Comparison of ENCODE assay signal across 8 cellular contexts in the genomic region with DNA sequence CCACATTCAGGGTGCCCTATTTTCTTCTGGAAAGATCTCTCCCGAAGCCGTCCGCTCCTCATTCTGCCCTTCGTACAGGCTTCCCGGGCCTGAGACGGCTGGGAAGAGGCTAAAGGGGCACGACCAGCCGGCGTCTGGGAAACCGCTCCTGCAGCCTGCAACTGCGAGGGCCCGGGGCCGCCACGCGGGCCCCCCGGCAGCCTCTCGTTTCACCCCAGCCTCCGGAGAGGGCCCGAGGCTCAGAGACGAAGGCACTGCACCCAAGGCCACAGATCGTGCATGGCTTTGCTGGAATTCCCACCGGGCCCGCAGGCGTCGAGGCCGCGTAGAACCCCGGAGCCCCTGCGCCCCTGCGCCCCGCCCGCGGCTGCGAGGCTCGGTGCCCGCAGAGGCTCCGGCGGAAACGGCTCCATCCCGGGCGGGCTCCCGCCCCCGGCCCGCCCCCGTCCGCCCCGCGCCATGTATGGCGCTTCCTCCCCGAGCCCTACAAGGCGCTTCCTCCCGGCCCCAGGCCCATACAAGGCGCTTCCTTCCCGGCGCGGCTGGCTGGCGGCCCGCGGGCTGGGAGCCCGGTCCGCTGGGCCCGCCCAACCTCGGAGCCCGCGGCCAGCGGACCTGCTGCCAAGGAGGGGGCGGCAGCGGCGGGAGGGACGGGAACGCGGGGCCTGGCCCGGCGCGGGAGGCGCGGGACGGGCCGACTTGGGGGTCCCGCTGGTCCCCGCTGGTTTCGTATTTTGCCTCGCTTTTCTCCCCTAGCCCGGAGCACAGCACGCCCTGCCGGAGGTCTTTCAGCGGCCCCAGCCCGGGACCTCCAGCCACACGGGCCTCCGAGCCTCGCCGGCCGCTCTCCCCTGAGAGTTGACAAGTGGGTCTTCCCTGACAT. TPM values are rescaled to one million over a fixed set of nuclear protein-coding genes. Genes with fewer than 3 reads are reported as not detected.
A peak's percentile ranks its signal among the peaks of the same experiment; 100 is the strongest.
DNase-seq lines count a peak whose midpoint lies in the region; ATAC-seq and TF ChIP-seq lines count a peak whose summit lies in the region.

No MANE protein-coding gene starts in this region.

- TSS peak; percentile 80 for BruUV-seq in PC-9 (replicated peaks; lab: Mats Ljungman, UMichigan)

- H3K27me3 Mint-ChIP-seq in activated T-helper 1 cell treated with anti-CD3 and anti-CD28 coated beads, Interleukin-12 subunit alpha, Interleukin-12 subunit beta, Interleukin-2, Interleukin-4 antibody, amounts not matched to agents 30 ng/mL and 10 ng/mL and 1 ng/mL, durations not matched to agents 14 hours and 24 hours and 36 hours (ENCODE audit: insufficient read depth): peaks cover 34% of the 10 kb centered on the region
- peaks cover 3 to 17% (median 15%) of the 10 kb centered on the region in 5 donors for H3K27me3 Mint-ChIP-seq in naive thymus-derived CD8-positive, alpha-beta T cell
- H3K27me3 Mint-ChIP-seq in stimulated activated memory B cell treated with anti-CD40 and anti-IgM and Interleukin-4, amounts not matched to agents 10 μg/mL and 1 μg/mL and 100 μg/mL, for 72 hours: peaks cover 56% of the 10 kb centered on the region

- CTCF ChIA-PET in PC-9 (lab: Charles Lee): interaction anchor here (0.9 kb wide), 1 partner anchor 42 kb away, joined by 4 read pairs; no protein-coding TSS in a partner anchor

- POLR2A ChIA-PET in PC-9 (lab: Charles Lee; ENCODE audit: unreplicated experiment): no interaction called here
- POLR2A ChIA-PET in naive thymus-derived CD8-positive, alpha-beta T cell (lab: Charles Lee): interaction anchor here (0.8 to 2.6 kb wide), 5 partner anchors 10 to 140 kb away, joined by 3 to 21 read pairs (median 4); partner anchors contain the start of genes EGR1 and ETF1

- intact Hi-C loops in PC-9 (cut with micrococcal nuclease; ENCODE audit: unreplicated experiment): no loop called here
- intact Hi-C loops in activated T-helper 1 cell treated with anti-CD3 and anti-CD28 coated beads, Interleukin-12 subunit alpha, Interleukin-12 subunit beta, Interleukin-2, Interleukin-4 antibody, amounts not matched to agents 30 ng/mL and 10 ng/mL and 1 ng/mL, durations not matched to agents 14 hours and 24 hours and 36 hours (cut with micrococcal nuclease): loop anchor here (1.0 to 2.0 kb wide), 8 partner anchors 9 to 313 kb away; partner anchors contain the start of genes BRD8, CDC23, EGR1 and ETF1

- H3K36me3 Mint-ChIP-seq in activated T-helper 1 cell treated with anti-CD3 and anti-CD28 coated beads, Interleukin-12 subunit alpha, Interleukin-12 subunit beta, Interleukin-2, Interleukin-4 antibody, amounts not matched to agents 30 ng/mL and 10 ng/mL and 1 ng/mL, durations not matched to agents 14 hours and 24 hours and 36 hours (ENCODE audit: low read depth): no peaks in the 10 kb centered on the region
- H3K36me3 Mint-ChIP-seq in naive thymus-derived CD8-positive, alpha-beta T cell: no peaks in the 10 kb centered on the region
- no peaks in the 10 kb centered on the region for H3K36me3 Mint-ChIP-seq in stimulated activated memory B cell treated with anti-CD40 and anti-IgM and Interleukin-4, amounts not matched to agents 10 μg/mL and 1 μg/mL and 100 μg/mL, for 72 hours

- H3K27ac ChIP-seq in PC-9 (no peak overlapping the region), fibroblast of lung (ENCODE audit: insufficient read depth, low read length) (peak overlapping the region; percentile 77)

- H3K4me3 ChIP-seq in PC-9 (peak overlapping the region; percentile 54), fibroblast of lung (replicated peaks in 1 of 4; ENCODE audit: control extremely low read depth in 1 of 4, insufficient read depth in 1 of 4, low read depth in 3 of 4, low read length in 4 of 4) (peak overlapping the region; percentile 45 to 66 (median 56))

- no peaks in the 10 kb centered on the region for H3K9me2 ChIP-seq in PC-9 (ENCODE audit: insufficient read depth)

- H3K4me2 ChIP-seq in PC-9: peak overlapping the region; percentile 81
- peak overlapping the region; percentile 93 for H3K4me2 ChIP-seq in fibroblast of lung (ENCODE audit: extremely low read depth, insufficient read depth, low read length)

- peak overlapping the region; percentile 68 for H3K27ac Mint-ChIP-seq in activated T-helper 1 cell treated with anti-CD3 and anti-CD28 coated beads, Interleukin-12 subunit alpha, Interleukin-12 subunit beta, Interleukin-2, Interleukin-4 antibody, amounts not matched to agents 30 ng/mL and 10 ng/mL and 1 ng/mL, durations not matched to agents 14 hours and 24 hours and 36 hours
- H3K27ac Mint-ChIP-seq in naive thymus-derived CD8-positive, alpha-beta T cell: peak overlapping the region in 6 of 10 donors; percentile 61 to 95 (median 84)
- H3K27ac Mint-ChIP-seq in stimulated activated memory B cell treated with anti-CD40 and anti-IgM and Interleukin-4, amounts not matched to agents 10 μg/mL and 1 μg/mL and 100 μg/mL, for 72 hours: no peak overlapping the region

- H3K4me1 Mint-ChIP-seq in activated T-helper 1 cell treated with anti-CD3 and anti-CD28 coated beads, Interleukin-12 subunit alpha, Interleukin-12 subunit beta, Interleukin-2, Interleukin-4 antibody, amounts not matched to agents 30 ng/mL and 10 ng/mL and 1 ng/mL, durations not matched to agents 14 hours and 24 hours and 36 hours (ENCODE audit: low read depth): peaks cover 8% of the 10 kb centered on the region
- peaks cover 5 to 16% (median 14%) of the 10 kb centered on the region in 4 donors for H3K4me1 Mint-ChIP-seq in naive thymus-derived CD8-positive, alpha-beta T cell
- peaks cover 17% of the 10 kb centered on the region for H3K4me1 Mint-ChIP-seq in stimulated activated memory B cell treated with anti-CD40 and anti-IgM and Interleukin-4, amounts not matched to agents 10 μg/mL and 1 μg/mL and 100 μg/mL, for 72 hours

- DNase-seq in COLO829 (ENCODE audit: low spot score): peak; percentile 51
- peak; percentile 71 for DNase-seq in HT1080 (ENCODE audit: low read depth)
- DNase-seq in PC-9: peak; percentile 61 to 82
- DNase-seq in activated T-helper 1 cell treated with anti-CD3 and anti-CD28 coated beads, Interleukin-12 subunit alpha, Interleukin-12 subunit beta, Interleukin-2, Interleukin-4 antibody, amounts not matched to agents 30 ng/mL and 10 ng/mL and 1 ng/mL, durations not matched to agents 14 hours and 24 hours and 36 hours (ENCODE audit: low spot score): peak; percentile 83
- DNase-seq in fibroblast of lung (ENCODE audit: low read depth in 2 of 2): peak; percentile 90 to 93
- DNase-seq in naive thymus-derived CD8-positive, alpha-beta T cell: peak; percentile 72 to 92 (median 82)

- no peak for TF ChIP-seq CTCF in PC-9 (conservative IDR thresholded peaks at IDR 0.05)
- no peak for TF ChIP-seq CTCF in fibroblast of lung (conservative IDR thresholded peaks at IDR 0.05 in 1 of 2, IDR thresholded peaks at IDR 0.05 in 1 of 2; ENCODE audit: low read depth in 1 of 2, low read length in 2 of 2)

- 0 out of 2 replicates have a peak, but pooled peaks cover 7% of the 10 kb centered on the region for H3K4me1 ChIP-seq in PC-9 (replicated peaks; ENCODE audit: insufficient read depth)
- peaks cover 10% of the 10 kb centered on the region for H3K4me1 ChIP-seq in fibroblast of lung (ENCODE audit: control insufficient read depth, extremely low read depth, insufficient read depth, low read length)

- H3K79me2 ChIP-seq in PC-9 (ENCODE audit: low read depth) (no peaks in the 10 kb centered on the region), fibroblast of lung (ENCODE audit: control insufficient read depth, insufficient read depth, low read length) (no peaks in the 10 kb centered on the region)

- ATAC-seq in GM21381 (IDR thresholded peaks at IDR 0.05; ENCODE audit: unreplicated experiment): peak; percentile 97
- peak; percentile 97 to 98 for ATAC-seq in naive thymus-derived CD8-positive, alpha-beta T cell
- ATAC-seq in stimulated activated memory B cell treated with anti-CD40 and anti-IgM and Interleukin-4, amounts not matched to agents 10 μg/mL and 1 μg/mL and 100 μg/mL, for 72 hours: peak; percentile 99

- no peaks in the 10 kb centered on the region; the same call in 1 of the 2 replicates for H3F3A ChIP-seq in PC-9 (ENCODE audit: insufficient read depth, low read depth)

- H4K20me1 ChIP-seq in PC-9 (ENCODE audit: insufficient read depth) (no peaks in the 10 kb centered on the region), fibroblast of lung (ENCODE audit: control insufficient read depth, extremely low read depth, insufficient read depth, low read length) (no peaks in the 10 kb centered on the region)

- H3K9me3 ChIP-seq in PC-9 (ENCODE audit: insufficient read depth, low read depth) (no peaks in the 10 kb centered on the region), fibroblast of lung (ENCODE audit: control insufficient read depth, insufficient read depth, low read depth, low read length) (no peaks in the 10 kb centered on the region)

- H3K36me3 ChIP-seq in PC-9 (ENCODE audit: low read depth): no peaks in the 10 kb centered on the region
- H3K36me3 ChIP-seq in fibroblast of lung (ENCODE audit: control insufficient read depth, insufficient read depth, low read length): no peaks in the 10 kb centered on the region

- H2AFZ ChIP-seq in PC-9: peak overlapping the region; percentile 88
- H2AFZ ChIP-seq in fibroblast of lung (ENCODE audit: low read length): peak overlapping the region; percentile 60

- H3K9ac ChIP-seq in fibroblast of lung (ENCODE audit: insufficient read depth, low read length): peak overlapping the region; percentile 74

- peak overlapping the region; percentile 89 for H3K4me3 Mint-ChIP-seq in activated T-helper 1 cell treated with anti-CD3 and anti-CD28 coated beads, Interleukin-12 subunit alpha, Interleukin-12 subunit beta, Interleukin-2, Interleukin-4 antibody, amounts not matched to agents 30 ng/mL and 10 ng/mL and 1 ng/mL, durations not matched to agents 14 hours and 24 hours and 36 hours
- H3K4me3 Mint-ChIP-seq in naive thymus-derived CD8-positive, alpha-beta T cell: peak overlapping the region; percentile 84 to 98 (median 93)
- H3K4me3 Mint-ChIP-seq in stimulated activated memory B cell treated with anti-CD40 and anti-IgM and Interleukin-4, amounts not matched to agents 10 μg/mL and 1 μg/mL and 100 μg/mL, for 72 hours: peak overlapping the region; percentile 91

- no peaks in the 10 kb centered on the region for H3K9me3 Mint-ChIP-seq in activated T-helper 1 cell treated with anti-CD3 and anti-CD28 coated beads, Interleukin-12 subunit alpha, Interleukin-12 subunit beta, Interleukin-2, Interleukin-4 antibody, amounts not matched to agents 30 ng/mL and 10 ng/mL and 1 ng/mL, durations not matched to agents 14 hours and 24 hours and 36 hours
- H3K9me3 Mint-ChIP-seq in naive thymus-derived CD8-positive, alpha-beta T cell: no peaks in the 10 kb centered on the region
- no peaks in the 10 kb centered on the region for H3K9me3 Mint-ChIP-seq in stimulated activated memory B cell treated with anti-CD40 and anti-IgM and Interleukin-4, amounts not matched to agents 10 μg/mL and 1 μg/mL and 100 μg/mL, for 72 hours

- H3K27me3 ChIP-seq in PC-9 (ENCODE audit: insufficient read depth, low read depth) (peaks cover 32% of the 10 kb centered on the region), fibroblast of lung (ENCODE audit: control insufficient read depth, insufficient read depth, low read length) (no peaks in the 10 kb centered on the region)

RNA-seq across cellular contexts. Expression of gene EGR1, which starts 26.6 kb away (rescaled TPM):
- 0.60 and 0.64 TPM in 2 replicates for total RNA-seq in HT1080 (2014; rRNA removed; shearing (Covaris generic))
- 3.3 and 3.7 TPM in 2 replicates for polyA plus RNA-seq in HT1080 (2015; cell fraction: cytosol; rRNA removed)
- polyA plus RNA-seq in HT1080 (2015; cell fraction: nucleus; rRNA removed): 2.2 and 4.1 TPM in 2 replicates
- total RNA-seq in PC-9 (2021): 24.7 and 31.0 TPM in 2 replicates
- 42.8 and 43.0 TPM in 2 replicates for total RNA-seq in activated T-helper 1 cell treated with anti-CD3 and anti-CD28 coated beads, Interleukin-12 subunit alpha, Interleukin-12 subunit beta, Interleukin-2, Interleukin-4 antibody, amounts not matched to agents 30 ng/mL and 10 ng/mL and 1 ng/mL, durations not matched to agents 14 hours and 24 hours and 36 hours
- 7.2 and 8.8 TPM in 2 replicates for total RNA-seq in fibroblast of lung
- 5.8 and 50.9 TPM in 2 replicates for polyA plus RNA-seq in fibroblast of lung
- 30.1 and 144 TPM in 2 replicates for polyA plus RNA-seq in fibroblast of lung (2012)
- polyA minus RNA-seq in fibroblast of lung (ENCODE audit: low replicate concordance): 49.5 and 146 TPM in 2 replicates
- total RNA-seq in naive thymus-derived CD8-positive, alpha-beta T cell: 1 to 10 TPM; 1.8 to 2.2 TPM
- polyA plus RNA-seq in naive thymus-derived CD8-positive, alpha-beta T cell: under 1 TPM in 2 of 3 donors, not detected in 1; 0.36 to 0.66 TPM

RNA-seq across cellular contexts. Expression of gene ETF1, which starts 51.1 kb away (rescaled TPM):
- total RNA-seq in HT1080 (2014; rRNA removed; shearing (Covaris generic)): 188 and 191 TPM in 2 replicates
- 144 and 161 TPM in 2 replicates for polyA plus RNA-seq in HT1080 (2015; cell fraction: cytosol; rRNA removed)
- polyA plus RNA-seq in HT1080 (2015; cell fraction: nucleus; rRNA removed): 100 and 114 TPM in 2 replicates
- total RNA-seq in PC-9 (2021): 61.8 and 84.9 TPM in 2 replicates
- total RNA-seq in activated T-helper 1 cell treated with anti-CD3 and anti-CD28 coated beads, Interleukin-12 subunit alpha, Interleukin-12 subunit beta, Interleukin-2, Interleukin-4 antibody, amounts not matched to agents 30 ng/mL and 10 ng/mL and 1 ng/mL, durations not matched to agents 14 hours and 24 hours and 36 hours: 201 and 219 TPM in 2 replicates
- 117 and 118 TPM in 2 replicates for total RNA-seq in fibroblast of lung
- 94.0 and 103 TPM in 2 replicates for polyA plus RNA-seq in fibroblast of lung
- 83.5 and 97.2 TPM in 2 replicates for polyA plus RNA-seq in fibroblast of lung (2012)
- 9.8 and 13.2 TPM in 2 replicates for polyA minus RNA-seq in fibroblast of lung (ENCODE audit: low replicate concordance)
- total RNA-seq in naive thymus-derived CD8-positive, alpha-beta T cell: 10 to 100 TPM; 43.4 to 49.0 TPM
- polyA plus RNA-seq in naive thymus-derived CD8-positive, alpha-beta T cell: 10 to 100 TPM; 21.5 to 27.5 (median 24.1) TPM

RNA-seq across cellular contexts. Expression of gene REEP2, which starts 53.1 kb away (rescaled TPM):
- total RNA-seq in HT1080 (2014; rRNA removed; shearing (Covaris generic)): 1.6 and 2.6 TPM in 2 replicates
- 3.3 and 4.5 TPM in 2 replicates for polyA plus RNA-seq in HT1080 (2015; cell fraction: cytosol; rRNA removed)
- polyA plus RNA-seq in HT1080 (2015; cell fraction: nucleus; rRNA removed): 3.5 and 5.4 TPM in 2 replicates
- total RNA-seq in PC-9 (2021) (0.87 and 1.3 TPM in 2 replicates), fibroblast of lung (5.9 and 14.4 TPM in 2 replicates)
- total RNA-seq in activated T-helper 1 cell treated with anti-CD3 and anti-CD28 coated beads, Interleukin-12 subunit alpha, Interleukin-12 subunit beta, Interleukin-2, Interleukin-4 antibody, amounts not matched to agents 30 ng/mL and 10 ng/mL and 1 ng/mL, durations not matched to agents 14 hours and 24 hours and 36 hours: 5.1 and 5.4 TPM in 2 replicates
- polyA plus RNA-seq in fibroblast of lung: 6.1 and 17.7 TPM in 2 replicates
- 10.3 and 24.5 TPM in 2 replicates for polyA plus RNA-seq in fibroblast of lung (2012)
- 22.1 and 98.6 TPM in 2 replicates for polyA minus RNA-seq in fibroblast of lung (ENCODE audit: low replicate concordance)
- under 1 TPM; 0.44 to 0.75 TPM for total RNA-seq in naive thymus-derived CD8-positive, alpha-beta T cell
- polyA plus RNA-seq in naive thymus-derived CD8-positive, alpha-beta T cell: under 1 TPM in 2 of 3 donors, not detected in 1; 0.28 to 0.39 TPM
